Comparison of ENCODE assay signal across 1 cellular context in genomic region chr10:97139651-97140283, GRCh38.
TF ChIP-seq lines count a peak whose summit lies in the region.

No MANE protein-coding gene starts in this region.

TF ChIP-seq in WTC11, 78 proteins besides CTCF, POLR2A, EP300 and RAD21 (continued from another document):
- TF ChIP-seq ESRRA (CRISPR knock-in tag; IDR thresholded peaks at IDR 0.05; ENCODE audit: borderline replicate concordance) (no peak), RORB (CRISPR knock-in tag; IDR thresholded peaks at IDR 0.05) (no peak)
